ENCODE assay signal across 25 cellular contexts in genomic region chr1:231676487-231676886, GRCh38. TPM values are rescaled to one million over a fixed set of nuclear protein-coding genes. Genes with fewer than 3 reads are reported as not detected.
DNase-seq lines count a peak whose midpoint lies in the region; ATAC-seq and TF ChIP-seq lines count a peak whose summit lies in the region.
"Had no signal": no experiment of that assay in that cellular context is flagged by ENCODE, and none has a peak within 500 bp of the region (broad histone marks: within the 10 kb centered on the region; RNA-seq: fewer than 3 reads in every experiment).

No MANE protein-coding gene starts in this region.

- no peaks in the 10 kb centered on the region for H3K9me3 ChIP-seq in left ventricle myocardium inferior (replicated peaks)
- H3K9me3 ChIP-seq in adipocyte (ENCODE audit: control insufficient read depth, low read length) = no peaks in the 10 kb centered on the region
- peaks cover 0 to under 1% (median 0%) of the 10 kb centered on the region in 3 donors for H3K9me3 ChIP-seq in gastroesophageal sphincter
- H3K9me3 ChIP-seq: BE2C, SJSA1 had no signal

- no peaks in the 10 kb centered on the region for H3K36me3 ChIP-seq in left ventricle myocardium inferior
- H3K36me3 ChIP-seq in adipocyte (ENCODE audit: control insufficient read depth, insufficient read depth, low read length, severe bottlenecking) = no peaks in the 10 kb centered on the region
- H3K36me3 ChIP-seq in gastroesophageal sphincter = no peaks in the 10 kb centered on the region
- H3K36me3 ChIP-seq: BE2C, SJSA1 had no signal

- peaks cover 10% of the 10 kb centered on the region for H3K4me1 ChIP-seq in left ventricle myocardium inferior
- H3K4me1 ChIP-seq in adipocyte (ENCODE audit: control insufficient read depth, insufficient read depth, low read length) = peaks cover 19% of the 10 kb centered on the region
- H3K4me1 ChIP-seq in gastroesophageal sphincter = no peaks in the 10 kb centered on the region
- H3K4me1 ChIP-seq: A549 had no signal

- TF ChIP-seq CTCF in left ventricle myocardium inferior (IDR thresholded peaks at IDR 0.05; ENCODE audit: borderline replicate concordance) (no peak), gastroesophageal sphincter (IDR thresholded peaks at IDR 0.05) (no peak), natural killer cell (IDR thresholded peaks at IDR 0.05) (no peak)

- peak overlapping the region; percentile 70 for H3K9ac ChIP-seq in adipocyte (ENCODE audit: low read length)

- no peak for DNase-seq in left ventricle myocardium superior
- no peak for DNase-seq in left ventricle myocardium inferior
- DNase-seq in adipocyte (ENCODE audit: low read depth) = peak; percentile 40
- DNase-seq in sciatic nerve (ENCODE audit: low spot score) = no peak
- no peak for DNase-seq in natural killer cell
- no peak for DNase-seq in DMS79 treated with DMSO at 0.1 percent for 48 hours (lab: John Stamatoyannopoulos, UW)
- no peak for DNase-seq in amygdala (lab: John Stamatoyannopoulos, UW)
- DNase-seq: BE2C; Calu3; H9; KBM-7; MV-4-11; NCI-H1105; NCI-H1436 treated with DMSO at 0.1 percent for 48 hours; NCI-H187 treated with DMSO at 0.1 percent for 48 hours; NCI-H2107; NCI-H446 treated with DMSO at 0.1 percent for 48 hours; NCI-H526; NCI-H82; NK-92 treated with Interleukin-12 subunit alpha and Interleukin-12 subunit beta, amount 100 ng/mL, for 24 hours; PC-3 had no signal

- H3K27ac Mint-ChIP-seq in natural killer cell = no peak overlapping the region
- H3K27ac Mint-ChIP-seq: H9 had no signal

- peaks cover 11% of the 10 kb centered on the region for H3K36me3 Mint-ChIP-seq in natural killer cell

- H3K27me3 ChIP-seq in left ventricle myocardium inferior (ENCODE audit: low read depth) (no peaks in the 10 kb centered on the region), adipocyte (replicated peaks; ENCODE audit: control insufficient read depth, insufficient read depth, low read length) (no peaks in the 10 kb centered on the region), gastroesophageal sphincter (no peaks in the 10 kb centered on the region)
- H3K27me3 ChIP-seq: BE2C, SJSA1 had no signal

- TF ChIP-seq EP300 in gastroesophageal sphincter (IDR thresholded peaks at IDR 0.05) = no peak

- intact Hi-C loops in left ventricle myocardium superior (cut with micrococcal nuclease) = no loop called here
- intact Hi-C loops in left ventricle myocardium inferior (cut with micrococcal nuclease) = no loop called here
- intact Hi-C loops in sciatic nerve (cut with DNase I) = no loop called here
- intact Hi-C loops in natural killer cell (cut with micrococcal nuclease) = no loop called here

- H3K9me3 Mint-ChIP-seq in natural killer cell = no peaks in the 10 kb centered on the region
- H3K9me3 Mint-ChIP-seq: CD14-positive monocyte, H9 had no signal

- peak; percentile 50 for ATAC-seq in left ventricle myocardium superior
- peak; percentile 67 for ATAC-seq in gastroesophageal sphincter
- peak; percentile 84 for ATAC-seq in sciatic nerve
- ATAC-seq in natural killer cell = no peak
- ATAC-seq: A549, PC-3 had no signal

- TF ChIP-seq POLR2A in gastroesophageal sphincter (IDR thresholded peaks at IDR 0.05) = no peak

- H3K27ac ChIP-seq in left ventricle myocardium inferior (replicated peaks) (no peak overlapping the region), gastroesophageal sphincter (no peak overlapping the region)
- H3K27ac ChIP-seq: A549, SJSA1 had no signal

- H3K4me3 Mint-ChIP-seq in natural killer cell = no peak overlapping the region
- H3K4me3 Mint-ChIP-seq: CD14-positive monocyte, H9 had no signal

- H3K27me3 Mint-ChIP-seq in natural killer cell (ENCODE audit: low read depth in 2 of 2) = peaks cover 24 to 37% of the 10 kb centered on the region in 2 donors

- H3K4me1 Mint-ChIP-seq in natural killer cell = peaks cover 0 to 11% of the 10 kb centered on the region in 2 donors

- H3K4me3 ChIP-seq in left ventricle myocardium inferior = no peak overlapping the region
- no peak overlapping the region for H3K4me3 ChIP-seq in adipocyte (ENCODE audit: low read length)
- no peak overlapping the region for H3K4me3 ChIP-seq in gastroesophageal sphincter
- H3K4me3 ChIP-seq: A549, SJSA1 had no signal

RNA-seq across cellular contexts. Expression of gene DISC1, which starts 49.9 kb away (rescaled TPM):
- total RNA-seq in left ventricle myocardium superior (4.3 TPM), left ventricle myocardium inferior (3.5 TPM), gastroesophageal sphincter (1 to 10 TPM; 4.4 to 9.8 (median 6.8) TPM), sciatic nerve (34.5 TPM), natural killer cell (10 to 100 TPM in 1 of 3 donors, 1 to 10 TPM in 2; 5.9 to 10.7 (median 9.7) TPM)

Comparison
In these comparisons a context has a peak if more than half of its experiments do, and no peak if none do; other contexts are left out.
1. ATAC-seq: peak in left ventricle myocardium superior (single experiment), gastroesophageal sphincter (single experiment) and sciatic nerve (single experiment); none in natural killer cell (0 of 3).